9 cellular contexts compared by ENCODE assay signal in the genomic region with DNA sequence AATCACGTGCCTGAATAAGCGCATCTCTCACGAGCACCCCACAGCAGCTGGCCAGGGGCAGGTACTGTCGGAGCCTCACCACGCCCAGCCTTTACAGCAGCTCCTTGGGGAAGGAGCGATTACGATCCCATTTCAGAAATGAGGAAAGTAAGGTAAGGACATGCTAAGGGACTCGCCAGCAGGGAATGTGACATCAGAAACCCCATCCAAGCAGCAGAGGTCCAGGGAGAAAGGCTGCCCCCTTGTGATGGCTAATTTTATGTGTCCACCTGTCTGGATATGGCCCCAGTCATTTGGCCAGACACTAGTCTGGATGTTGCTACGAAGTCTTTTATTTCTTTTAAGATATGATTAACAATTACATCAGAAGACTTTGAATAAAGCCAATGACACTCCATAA.
DNase-seq lines count a peak whose midpoint lies in the region; ATAC-seq, FAIRE-seq and TF ChIP-seq lines count a peak whose summit lies in the region.
"Had no signal": no experiment of that assay in that cellular context is flagged by ENCODE, and none has a peak within 500 bp of the region (broad histone marks: within the 10 kb centered on the region; RNA-seq: fewer than 3 reads in every experiment).

No MANE protein-coding gene starts in this region.

- H2AFZ ChIP-seq in HepG2 (ENCODE audit: low read length), result no peak overlapping the region

- CTCF ChIA-PET in HepG2 (lab: Yijun Ruan, JAX; ENCODE audit: low intra/inter-chr PET ratio, low total read pairs), result interaction anchor here (1.2 kb wide), 1 partner anchor 234 kb away, joined by 5 read pairs; no protein-coding TSS in a partner anchor

- no peaks in the 10 kb centered on the region for H3K9me3 Mint-ChIP-seq in stimulated activated effector memory CD8-positive, alpha-beta T cell treated with anti-CD3 and anti-CD28 coated beads, Interleukin-12 subunit alpha, Interleukin-12 subunit beta, amount 100 ng/mL, for 72 hours

- H3K36me3 Mint-ChIP-seq in stimulated activated effector memory CD8-positive, alpha-beta T cell treated with anti-CD3 and anti-CD28 coated beads, Interleukin-12 subunit alpha, Interleukin-12 subunit beta, amount 100 ng/mL, for 72 hours, result no peaks in the 10 kb centered on the region

- TF ChIP-seq CTCF in WERI-Rb-1 (IDR thresholded peaks at IDR 0.05; ENCODE audit: low read depth, low read length) (peak; percentile 86), HepG2 (CRISPR knock-in tag; IDR thresholded peaks at IDR 0.05) (peak; percentile 63)

- DNase-seq in EL (peak; percentile 38), HuH-7 (ENCODE audit: low spot score) (peak; percentile 58), WERI-Rb-1 (peak; percentile 84), HepG2 (ENCODE audit: low spot score) (peak; percentile 21), activated gamma-delta T cell treated with Interleukin-2 at 50 U/mL for 16 hours (no peak)
- DNase-seq in stimulated activated effector memory CD8-positive, alpha-beta T cell treated with anti-CD3 and anti-CD28 coated beads, Interleukin-12 subunit alpha, Interleukin-12 subunit beta, amount 100 ng/mL, for 72 hours (ENCODE audit: low spot score in 2 of 2), result no peak

- H3K79me2 ChIP-seq in HepG2 (ENCODE audit: insufficient read depth, low read length), result no peaks in the 10 kb centered on the region

- no TSS peak for BruUV-seq in HepG2 (replicated peaks; lab: Mats Ljungman, UMichigan)

- no peak overlapping the region for H3K27ac Mint-ChIP-seq in stimulated activated effector memory CD8-positive, alpha-beta T cell treated with anti-CD3 and anti-CD28 coated beads, Interleukin-12 subunit alpha, Interleukin-12 subunit beta, amount 100 ng/mL, for 72 hours

- FAIRE-seq in HepG2 (lab: Jason Lieb, UNC), result peak; percentile 52
- FAIRE-seq: TTC549 had no signal

- POLR2A ChIA-PET in HepG2 (lab: Yijun Ruan, JAX), result no interaction called here

- no peak overlapping the region for H3K27ac ChIP-seq in WERI-Rb-1
- H3K27ac ChIP-seq in HepG2 (ENCODE audit: extremely low read length, insufficient read depth, low read length), result no peak overlapping the region

- H3K9me3 ChIP-seq in WERI-Rb-1 (ENCODE audit: severe bottlenecking), result peaks cover 6% of the 10 kb centered on the region
- H3K9me3 ChIP-seq in HepG2 (ENCODE audit: low read length), result no peaks in the 10 kb centered on the region

- H3K36me3 ChIP-seq in WERI-Rb-1 (no peaks in the 10 kb centered on the region), HepG2 (replicated peaks in 1 of 2; ENCODE audit: control insufficient read depth in 1 of 2, insufficient read depth in 2 of 2, low read length in 2 of 2) (no peaks in the 10 kb centered on the region)

- no peak for TF ChIP-seq EP300 in HepG2 (IDR thresholded peaks at IDR 0.05; ENCODE audit: low read depth in 2 of 2, low read length in 2 of 2)
- TF ChIP-seq EP300 in HepG2 (CRISPR knock-in tag; IDR thresholded peaks at IDR 0.05; ENCODE audit: borderline replicate concordance), result no peak

- no peak overlapping the region for H3K4me3 Mint-ChIP-seq in stimulated activated effector memory CD8-positive, alpha-beta T cell treated with anti-CD3 and anti-CD28 coated beads, Interleukin-12 subunit alpha, Interleukin-12 subunit beta, amount 100 ng/mL, for 72 hours

- H3K27me3 ChIP-seq in WERI-Rb-1 (ENCODE audit: insufficient read depth, low read depth, severe bottlenecking) (peaks cover 34% of the 10 kb centered on the region), HepG2 (ENCODE audit: control insufficient read depth in 1 of 2, insufficient read depth in 2 of 2, low read length in 2 of 2) (peaks cover 1 to 13% of the 10 kb centered on the region in 2 experiments; a peak in 1 of 5 replicates)

- WGBS in HepG2 (ENCODE audit: low lambda C conversion rate), result 62% methylated on average over 9 of the region's 9 CpGs

- no peaks in the 10 kb centered on the region for H3K4me1 ChIP-seq in HepG2 (ENCODE audit: insufficient read depth, low read length)

- no peaks in the 10 kb centered on the region for H3K4me1 Mint-ChIP-seq in stimulated activated effector memory CD8-positive, alpha-beta T cell treated with anti-CD3 and anti-CD28 coated beads, Interleukin-12 subunit alpha, Interleukin-12 subunit beta, amount 100 ng/mL, for 72 hours

- peak; percentile 83 for ATAC-seq in HepG2
- ATAC-seq in GM18873 (IDR thresholded peaks at IDR 0.05; ENCODE audit: low FRiP score, unreplicated experiment), result no peak
- no peak for ATAC-seq in HG03025 (IDR thresholded peaks at IDR 0.05; ENCODE audit: low FRiP score, unreplicated experiment)
- no peak for ATAC-seq in stimulated activated effector memory CD8-positive, alpha-beta T cell treated with anti-CD3 and anti-CD28 coated beads, Interleukin-12 subunit alpha, Interleukin-12 subunit beta, amount 100 ng/mL, for 72 hours

- no peaks in the 10 kb centered on the region for H4K20me1 ChIP-seq in HepG2 (ENCODE audit: insufficient read depth, low read length)

- H3K4me3 ChIP-seq in WERI-Rb-1 (ENCODE audit: low read depth, low read length) (no peak overlapping the region), HepG2 (replicated peaks in 1 of 3; ENCODE audit: insufficient read depth in 1 of 3, low read depth in 2 of 3, low read length in 3 of 3) (no peak overlapping the region)

- TF ChIP-seq RAD21 in HepG2 (CRISPR knock-in tag; IDR thresholded peaks at IDR 0.05), result no peak

- no peak for TF ChIP-seq POLR2A in HepG2 (IDR thresholded peaks at IDR 0.05; ENCODE audit: insufficient read depth in 1 of 2, low read depth in 2 of 2, low read length in 2 of 2)

- H3K9ac ChIP-seq in HepG2 (ENCODE audit: insufficient read depth, low read depth, low read length), result no peak overlapping the region

- no peak overlapping the region for H3K4me2 ChIP-seq in HepG2 (ENCODE audit: low read depth, low read length)

- in situ Hi-C loops in HepG2 (cut with HindIII; ENCODE audit: extremely low pct_ligation_motif_present, low pct_unique_long_range_greater_than_20kb), result no loop called here

- intact Hi-C loops in HepG2 (cut with micrococcal nuclease; ENCODE audit: unreplicated experiment), result loop anchor here (1.0 kb wide), 1 partner anchor 234 kb away; no protein-coding TSS in a partner anchor

TF ChIP-seq in HepG2, 621 proteins besides CTCF, POLR2A, EP300 and RAD21:
- TF ChIP-seq SMC3 (IDR thresholded peaks at IDR 0.05; ENCODE audit: low read length) (peak; percentile 62), ZNF703 (CRISPR knock-in tag; IDR thresholded peaks at IDR 0.05; ENCODE audit: borderline replicate concordance) (no peak), STAG1 (CRISPR knock-in tag; IDR thresholded peaks at IDR 0.05) (peak; percentile 64), SP1 (IDR thresholded peaks at IDR 0.05) (no peak), SP1 (CRISPR knock-in tag; IDR thresholded peaks at IDR 0.05) (no peak), ZC3H13 (CRISPR knock-in tag; IDR thresholded peaks at IDR 0.05) (no peak), POLR2AphosphoS2 (IDR thresholded peaks at IDR 0.05; ENCODE audit: low read depth, low read length) (no peak), ZNF589 (CRISPR knock-in tag; conservative IDR thresholded peaks at IDR 0.05) (no peak)
- TF ChIP-seq, protein P1, sequence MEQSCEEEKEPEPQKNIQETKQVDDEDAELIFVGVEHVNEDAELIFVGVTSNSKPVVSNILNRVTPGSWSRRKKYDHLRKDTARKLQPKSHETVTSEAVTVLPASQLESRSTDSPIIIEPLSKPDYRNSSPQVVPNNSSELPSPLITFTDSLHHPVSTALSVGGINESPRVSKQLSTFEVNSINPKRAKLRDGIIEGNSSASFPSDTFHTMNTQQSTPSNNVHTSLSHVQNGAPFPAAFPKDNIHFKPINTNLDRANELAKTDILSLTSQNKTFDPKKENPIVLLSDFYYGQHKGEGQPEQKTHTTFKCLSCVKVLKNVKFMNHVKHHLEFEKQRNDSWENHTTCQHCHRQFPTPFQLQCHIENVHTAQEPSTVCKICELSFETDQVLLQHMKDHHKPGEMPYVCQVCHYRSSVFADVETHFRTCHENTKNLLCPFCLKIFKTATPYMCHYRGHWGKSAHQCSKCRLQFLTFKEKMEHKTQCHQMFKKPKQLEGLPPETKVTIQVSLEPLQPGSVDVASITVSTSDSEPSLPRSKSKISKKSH (CRISPR knock-in tag; IDR thresholded peaks at IDR 0.05; ENCODE audit: borderline replicate concordance), result no peak

Comparison
In these comparisons a context has a peak if more than half of its experiments do, and no peak if none do; other contexts are left out.
1. DNase-seq: peak in EL (single experiment), HuH-7 (single experiment), WERI-Rb-1 (single experiment) and HepG2 (single experiment); none in activated gamma-delta T cell treated with Interleukin-2 at 50 U/mL for 16 hours (single experiment) and stimulated activated effector memory CD8-positive, alpha-beta T cell treated with anti-CD3 and anti-CD28 coated beads, Interleukin-12 subunit alpha, Interleukin-12 subunit beta, amount 100 ng/mL, for 72 hours (0 of 2).